1 cellular context compared by ENCODE assay signal in genomic region chr14:35331605-35332516, GRCh38.
TF ChIP-seq lines count a peak whose summit lies in the region.

No MANE protein-coding gene starts in this region.

TF ChIP-seq in HCT116, 20 proteins besides CTCF, POLR2A, EP300 and RAD21 (continued from another document):
- TF ChIP-seq ZBTB33 (IDR thresholded peaks at IDR 0.05; ENCODE audit: extremely low read depth, insufficient replicate concordance, low read length), result no peak
- TF ChIP-seq, protein P1, sequence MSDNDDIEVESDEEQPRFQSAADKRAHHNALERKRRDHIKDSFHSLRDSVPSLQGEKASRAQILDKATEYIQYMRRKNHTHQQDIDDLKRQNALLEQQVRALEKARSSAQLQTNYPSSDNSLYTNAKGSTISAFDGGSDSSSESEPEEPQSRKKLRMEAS (IDR thresholded peaks at IDR 0.05), result peak; percentile 44; the same call in 1 of the 2 replicates
- no peak for TF ChIP-seq TCF7L2 (IDR thresholded peaks at IDR 0.05; ENCODE audit: borderline replicate concordance, extremely low read depth, insufficient read depth, insufficient read length)
- TF ChIP-seq CEBPB (IDR thresholded peaks at IDR 0.05; ENCODE audit: low read depth), result no peak; the same call in 1 of the 2 replicates
TF ChIP-seq in HCT116: peak in this region for 6.
